10 cellular contexts compared by ENCODE assay signal in genomic region chr20:37347891-37348642, GRCh38. TPM values are rescaled to one million over a fixed set of nuclear protein-coding genes. Genes with fewer than 3 reads are reported as not detected.
DNase-seq lines count a peak whose midpoint lies in the region; ATAC-seq, FAIRE-seq and TF ChIP-seq lines count a peak whose summit lies in the region.
"Had no signal": no experiment of that assay in that cellular context is flagged by ENCODE, and none has a peak within 500 bp of the region (broad histone marks: within the 10 kb centered on the region; RNA-seq: fewer than 3 reads in every experiment).

No MANE protein-coding gene starts in this region.

- no peaks in the 10 kb centered on the region for H3K9me3 Mint-ChIP-seq in activated CD8-positive, alpha-beta T cell treated with anti-CD3 and anti-CD28 coated beads for 36 hours
- no peaks in the 10 kb centered on the region for H3K9me3 Mint-ChIP-seq in activated CD8-positive, alpha-beta T cell treated with anti-CD3 and anti-CD28 coated beads, Interleukin-2, amount 10 ng/mL, durations not matched to agents 7 days and 5 days (ENCODE audit: insufficient read depth)

- peaks cover 24% of the 10 kb centered on the region for H3K4me1 ChIP-seq in keratinocyte (ENCODE audit: control insufficient read depth, extremely low read depth, insufficient read depth, low read length)
- H3K4me1 ChIP-seq in testis: peaks cover 39% of the 10 kb centered on the region

- H3K27ac ChIP-seq in keratinocyte (ENCODE audit: control insufficient read depth, insufficient read depth, low read length) (no peak overlapping the region), testis (peak overlapping the region; percentile 90 to 91)

- intact Hi-C loops in activated CD8-positive, alpha-beta T cell treated with anti-CD3 and anti-CD28 coated beads for 36 hours (cut with micrococcal nuclease): no loop called here
- intact Hi-C loops in testis (cut with DNase I; ENCODE audit: low total_unique reads): no loop called here

- H3K27me3 ChIP-seq in keratinocyte (ENCODE audit: control insufficient read depth, extremely low read depth, insufficient read depth, low read length): no peaks in the 10 kb centered on the region
- H3K27me3 ChIP-seq in testis: no peaks in the 10 kb centered on the region

- no peak overlapping the region for H3K27ac Mint-ChIP-seq in activated CD8-positive, alpha-beta T cell treated with anti-CD3 and anti-CD28 coated beads for 36 hours
- H3K27ac Mint-ChIP-seq in activated CD8-positive, alpha-beta T cell treated with anti-CD3 and anti-CD28 coated beads, Interleukin-2, amount 10 ng/mL, durations not matched to agents 7 days and 5 days: no peak overlapping the region

- H3K4me3 Mint-ChIP-seq in activated CD8-positive, alpha-beta T cell treated with anti-CD3 and anti-CD28 coated beads for 36 hours: no peak overlapping the region
- H3K4me3 Mint-ChIP-seq in activated CD8-positive, alpha-beta T cell treated with anti-CD3 and anti-CD28 coated beads, Interleukin-2, amount 10 ng/mL, durations not matched to agents 7 days and 5 days: no peak overlapping the region

- peaks cover 21% of the 10 kb centered on the region for H3K4me1 Mint-ChIP-seq in activated CD8-positive, alpha-beta T cell treated with anti-CD3 and anti-CD28 coated beads for 36 hours (ENCODE audit: low read depth)
- H3K4me1 Mint-ChIP-seq in activated CD8-positive, alpha-beta T cell treated with anti-CD3 and anti-CD28 coated beads, Interleukin-2, amount 10 ng/mL, durations not matched to agents 7 days and 5 days (ENCODE audit: low read depth): peaks cover 28% of the 10 kb centered on the region

- no peak for TF ChIP-seq CTCF in activated CD8-positive, alpha-beta T cell treated with anti-CD3 and anti-CD28 coated beads for 36 hours (IDR thresholded peaks at IDR 0.05)
- TF ChIP-seq CTCF in keratinocyte (optimal IDR thresholded peaks at IDR 0.05 in 1 of 3, IDR thresholded peaks at IDR 0.05 in 1 of 3, conservative IDR thresholded peaks at IDR 0.05 in 1 of 3; ENCODE audit: extremely low read depth in 1 of 3, insufficient read depth in 2 of 3, low read length in 3 of 3): no peak
- TF ChIP-seq CTCF in testis (IDR thresholded peaks at IDR 0.05): no peak

- H3K9me1 ChIP-seq in keratinocyte (ENCODE audit: control insufficient read depth, extremely low read depth, insufficient read depth, low read length): peaks cover 6% of the 10 kb centered on the region

- H3K9ac ChIP-seq in keratinocyte (ENCODE audit: control insufficient read depth, extremely low read depth, insufficient read depth, low read length): no peak overlapping the region

- ATAC-seq in activated CD8-positive, alpha-beta T cell treated with anti-CD3 and anti-CD28 coated beads for 36 hours: peak; percentile 52
- ATAC-seq in activated CD8-positive, alpha-beta T cell treated with anti-CD3 and anti-CD28 coated beads, Interleukin-2, amount 10 ng/mL, durations not matched to agents 7 days and 5 days: no peak
- ATAC-seq in GM19463 (IDR thresholded peaks at IDR 0.05; ENCODE audit: unreplicated experiment): no peak

- no peak for TF ChIP-seq POLR2A in testis (IDR thresholded peaks at IDR 0.05)

- DNase-seq in activated CD8-positive, alpha-beta T cell treated with anti-CD3 and anti-CD28 coated beads for 36 hours: peak; percentile 40
- no peak for DNase-seq in activated CD8-positive, alpha-beta T cell treated with anti-CD3 and anti-CD28 coated beads, Interleukin-2, amount 10 ng/mL, durations not matched to agents 7 days and 5 days
- DNase-seq in UCSD-AML1 (lab: John Stamatoyannopoulos, UW; ENCODE audit: unreplicated experiment) (peak; percentile 46), keratinocyte (ENCODE audit: low read depth, low spot score) (no peak), testis (no peak), AG08396 (ENCODE audit: low spot score) (no peak)
- DNase-seq in activated CD8-positive, alpha-beta memory T cell treated with anti-CD3 and anti-CD28 coated beads for 24 hours: no peak
- DNase-seq: left ventricle myocardium inferior, SW 1271 had no signal

- POLR2A ChIA-PET in activated CD8-positive, alpha-beta T cell treated with anti-CD3 and anti-CD28 coated beads for 36 hours (lab: Charles Lee): no interaction called here
- POLR2A ChIA-PET in activated CD8-positive, alpha-beta T cell treated with anti-CD3 and anti-CD28 coated beads, Interleukin-2, amount 10 ng/mL, durations not matched to agents 7 days and 5 days (lab: Charles Lee): interaction anchor here (0.7 kb wide), 1 partner anchor 43 kb away, joined by 4 read pairs; no protein-coding TSS in a partner anchor

- CTCF ChIA-PET in activated CD8-positive, alpha-beta T cell treated with anti-CD3 and anti-CD28 coated beads for 36 hours (lab: Charles Lee): interaction anchor here (1.0 kb wide), 1 partner anchor 187 kb away, joined by 3 read pairs; no protein-coding TSS in a partner anchor
- CTCF ChIA-PET in activated CD8-positive, alpha-beta T cell treated with anti-CD3 and anti-CD28 coated beads, Interleukin-2, amount 10 ng/mL, durations not matched to agents 7 days and 5 days (lab: Charles Lee): no interaction called here

- no peak overlapping the region for H2AFZ ChIP-seq in keratinocyte (ENCODE audit: control insufficient read depth, low read length)

- no peaks in the 10 kb centered on the region for H3K27me3 Mint-ChIP-seq in activated CD8-positive, alpha-beta T cell treated with anti-CD3 and anti-CD28 coated beads for 36 hours
- no peaks in the 10 kb centered on the region for H3K27me3 Mint-ChIP-seq in activated CD8-positive, alpha-beta T cell treated with anti-CD3 and anti-CD28 coated beads, Interleukin-2, amount 10 ng/mL, durations not matched to agents 7 days and 5 days (ENCODE audit: low read depth)

- FAIRE-seq in keratinocyte (lab: Jason Lieb, UNC): no peak

- H3K36me3 Mint-ChIP-seq in activated CD8-positive, alpha-beta T cell treated with anti-CD3 and anti-CD28 coated beads for 36 hours (ENCODE audit: low read depth): no peaks in the 10 kb centered on the region
- H3K36me3 Mint-ChIP-seq in activated CD8-positive, alpha-beta T cell treated with anti-CD3 and anti-CD28 coated beads, Interleukin-2, amount 10 ng/mL, durations not matched to agents 7 days and 5 days (ENCODE audit: low read depth): no peaks in the 10 kb centered on the region

- no peaks in the 10 kb centered on the region for H3K9me3 ChIP-seq in keratinocyte (ENCODE audit: control insufficient read depth, low read depth, low read length)
- H3K9me3 ChIP-seq in testis: no peaks in the 10 kb centered on the region
- H3K9me3 ChIP-seq: left ventricle myocardium inferior had no signal

- H3K4me3 ChIP-seq in keratinocyte (ENCODE audit: control insufficient read depth in 2 of 3, extremely low read depth in 1 of 3, insufficient read depth in 2 of 3, low read depth in 1 of 3, low read length in 3 of 3) (no peak overlapping the region), testis (no peak overlapping the region)

- H3K4me2 ChIP-seq in keratinocyte (ENCODE audit: control insufficient read depth, extremely low read depth, insufficient read depth, low read depth, low read length): peak overlapping the region; percentile 82

- H3K79me2 ChIP-seq in keratinocyte (ENCODE audit: control insufficient read depth, insufficient read depth, low read length): peaks cover 69% of the 10 kb centered on the region

- H4K20me1 ChIP-seq in keratinocyte (ENCODE audit: control insufficient read depth, extremely low read depth, insufficient read depth, low read length): peaks cover 8% of the 10 kb centered on the region

- 51 to 54% methylated on average over 11 of the region's 11 CpGs for WGBS in testis, 2 donors

- dilution Hi-C loops in keratinocyte (cut with MboI; ENCODE audit: extremely low pct_ligation_motif_present, low sequenced_read_pairs): no loop called here

- H3K36me3 ChIP-seq in keratinocyte (ENCODE audit: control insufficient read depth in 2 of 2, extremely low read depth in 1 of 2, insufficient read depth in 2 of 2, low read length in 2 of 2) (peaks cover 6 to 35% of the 10 kb centered on the region in 2 experiments), testis (ENCODE audit: low read depth, missing control alignments) (no peaks in the 10 kb centered on the region)
- H3K36me3 ChIP-seq: left ventricle myocardium inferior had no signal

RNA-seq across cellular contexts. Expression of gene SRC, which starts 2.1 kb away (rescaled TPM):
- total RNA-seq in activated CD8-positive, alpha-beta T cell treated with anti-CD3 and anti-CD28 coated beads for 36 hours: 1 to 10 TPM in 1 of 2 experiments, under 1 TPM in 1; 0.88 to 2.4 TPM
- total RNA-seq in activated CD8-positive, alpha-beta T cell treated with anti-CD3 and anti-CD28 coated beads, Interleukin-2, amount 10 ng/mL, durations not matched to agents 7 days and 5 days: 1 to 10 TPM; 3.2 to 6.5 TPM
- polyA plus RNA-seq in keratinocyte: 22.8 to 32.3 TPM (median 30.9 TPM) in 3 replicates
- polyA plus RNA-seq in keratinocyte (2011; ENCODE audit: low read depth): 10.3 TPM
- polyA plus RNA-seq in keratinocyte (2011; cell fraction: cytosol; rRNA removed): 22.0 and 26.2 TPM in 2 replicates
- polyA plus RNA-seq in keratinocyte (2011; cell fraction: nucleus; rRNA removed): 65.3 and 76.3 TPM in 2 replicates
- polyA plus RNA-seq in keratinocyte (2012; ENCODE audit: low replicate concordance): 16.5 and 28.7 TPM in 2 replicates
- polyA minus RNA-seq in keratinocyte: 47.7 to 113 TPM (median 52.6 TPM) in 3 replicates
- 31.1 TPM for polyA minus RNA-seq in keratinocyte (2011; cell fraction: cytosol; rRNA and poly(A)+ RNA removed)
- 39.2 and 42.9 TPM in 2 replicates for polyA minus RNA-seq in keratinocyte (2011; cell fraction: nucleus; rRNA and poly(A)+ RNA removed)
- total RNA-seq in testis: 100 to 1,000 TPM; 143 to 179 TPM
- polyA plus RNA-seq in testis (ENCODE audit: insufficient read depth, low read depth, low replicate concordance): 90.3 TPM

RNA-seq across cellular contexts. Expression of gene MANBAL, which starts 58.6 kb away (rescaled TPM):
- total RNA-seq in activated CD8-positive, alpha-beta T cell treated with anti-CD3 and anti-CD28 coated beads for 36 hours: 10 to 100 TPM; 11.1 to 12.1 TPM
- 10 to 100 TPM; 10.1 to 10.9 TPM for total RNA-seq in activated CD8-positive, alpha-beta T cell treated with anti-CD3 and anti-CD28 coated beads, Interleukin-2, amount 10 ng/mL, durations not matched to agents 7 days and 5 days
- polyA plus RNA-seq in keratinocyte (82.3 to 109 TPM (median 109 TPM) in 3 replicates), testis (ENCODE audit: insufficient read depth, low read depth, low replicate concordance) (92.4 TPM)
- polyA plus RNA-seq in keratinocyte (2011; ENCODE audit: low read depth): 7.6 TPM
- polyA plus RNA-seq in keratinocyte (2011; cell fraction: cytosol; rRNA removed): 110 and 123 TPM in 2 replicates
- 79.0 and 84.6 TPM in 2 replicates for polyA plus RNA-seq in keratinocyte (2011; cell fraction: nucleus; rRNA removed)
- 48.2 and 69.9 TPM in 2 replicates for polyA plus RNA-seq in keratinocyte (2012; ENCODE audit: low replicate concordance)
- 40.9 to 65.6 TPM (median 48.7 TPM) in 3 replicates for polyA minus RNA-seq in keratinocyte
- 34.0 TPM for polyA minus RNA-seq in keratinocyte (2011; cell fraction: cytosol; rRNA and poly(A)+ RNA removed)
- 14.7 and 18.5 TPM in 2 replicates for polyA minus RNA-seq in keratinocyte (2011; cell fraction: nucleus; rRNA and poly(A)+ RNA removed)
- total RNA-seq in testis: 10 to 100 TPM; 42.4 to 68.4 TPM

Comparison
In these comparisons a context has a peak if more than half of its experiments do, and no peak if none do; other contexts are left out.
1. DNase-seq: peak in activated CD8-positive, alpha-beta T cell treated with anti-CD3 and anti-CD28 coated beads for 36 hours (single experiment) and UCSD-AML1 (single experiment); none in activated CD8-positive, alpha-beta T cell treated with anti-CD3 and anti-CD28 coated beads, Interleukin-2, amount 10 ng/mL, durations not matched to agents 7 days and 5 days (single experiment), keratinocyte (single experiment), testis (single experiment), activated CD8-positive, alpha-beta memory T cell treated with anti-CD3 and anti-CD28 coated beads for 24 hours (single experiment) and AG08396 (single experiment).
2. RNA of gene SRC, which starts 2.1 kb away (total RNA-seq): 143 to 179 TPM in testis; 3.2 to 6.5 TPM in activated CD8-positive, alpha-beta T cell treated with anti-CD3 and anti-CD28 coated beads, Interleukin-2, amount 10 ng/mL, durations not matched to agents 7 days and 5 days and 0.88 to 2.4 TPM in activated CD8-positive, alpha-beta T cell treated with anti-CD3 and anti-CD28 coated beads for 36 hours; every median in the first group is over 10 times any median in the second.